21 cellular contexts compared by ENCODE assay signal in genomic region chr4:171588146-171588545, GRCh38.
DNase-seq lines count a peak whose midpoint lies in the region; ATAC-seq, FAIRE-seq and TF ChIP-seq lines count a peak whose summit lies in the region.
"Had no signal": no experiment of that assay in that cellular context is flagged by ENCODE, and none has a peak within 500 bp of the region (broad histone marks: within the 10 kb centered on the region; RNA-seq: fewer than 3 reads in every experiment).

No MANE protein-coding gene starts in this region.

- H3K36me3 ChIP-seq in H1 (ENCODE audit: control insufficient read depth in 2 of 4, insufficient read depth in 4 of 4, low read length in 3 of 4): no peaks in the 10 kb centered on the region
- H3K36me3 ChIP-seq: MG63 had no signal

- CTCF ChIA-PET in H1 (lab: Charles Lee; ENCODE audit: partially characterized antibody): no interaction called here

- FAIRE-seq in H1 (lab: Jason Lieb, UNC): no peak
- FAIRE-seq: A549, GM12892, GM18507 had no signal

- H4K5ac ChIP-seq in H1 (ENCODE audit: insufficient read length, low read depth, low read length): no peak overlapping the region

- no peaks in the 10 kb centered on the region for H3K79me1 ChIP-seq in H1 (ENCODE audit: low read depth, low read length)

- no peak overlapping the region for H4K8ac ChIP-seq in H1 (ENCODE audit: extremely low read depth, insufficient read depth, low read length)

- TF ChIP-seq EP300 in H1 (IDR thresholded peaks at IDR 0.05; ENCODE audit: borderline replicate concordance in 1 of 2, low read depth in 2 of 2, low read length in 2 of 2): no peak

- H3K79me2 ChIP-seq in H1 (ENCODE audit: control insufficient read depth in 1 of 2, insufficient read depth in 2 of 2, low read length in 2 of 2): no peaks in the 10 kb centered on the region

- intact Hi-C loops in dorsolateral prefrontal cortex (cut with DNase I): no loop called here

- no peak for TF ChIP-seq RAD21 in H1 (IDR thresholded peaks at IDR 0.05 in 1 of 2, conservative IDR thresholded peaks at IDR 0.05 in 1 of 2; ENCODE audit: low read depth in 2 of 2, low read length in 2 of 2)

- no peak overlapping the region for H2BK5ac ChIP-seq in H1 (ENCODE audit: low read depth, low read length)

- H3K27me3 ChIP-seq in H1 (replicated peaks in 1 of 4; ENCODE audit: control insufficient read depth in 3 of 4, extremely low read depth in 1 of 4, insufficient read depth in 3 of 4, low read length in 3 of 4) (no peaks in the 10 kb centered on the region), dorsolateral prefrontal cortex (no peaks in the 10 kb centered on the region)
- H3K27me3 ChIP-seq: MG63 had no signal

- no peak overlapping the region for H3K56ac ChIP-seq in H1 (replicated peaks; ENCODE audit: insufficient read length, low read depth, low read length)

- H2BK12ac ChIP-seq in H1 (ENCODE audit: low read depth, low read length): no peak overlapping the region

- no peaks in the 10 kb centered on the region; a peak in 3 of 7 replicates for H3K4me1 ChIP-seq in H1 (replicated peaks in 1 of 4; ENCODE audit: control insufficient read depth in 3 of 4, insufficient read depth in 4 of 4, low read length in 3 of 4)
- H3K4me1 ChIP-seq: A549 had no signal

- no peak overlapping the region for H3K4ac ChIP-seq in H1 (replicated peaks; ENCODE audit: insufficient read length, low read depth, low read length)

- H2AK5ac ChIP-seq in H1 (ENCODE audit: low read depth, low read length): no peak overlapping the region

- POLR2A ChIA-PET in H1 (lab: Charles Lee; ENCODE audit: partially characterized antibody): no interaction called here

- no peak for TF ChIP-seq POLR2A in H1 (IDR thresholded peaks at IDR 0.05; ENCODE audit: control extremely low read depth in 1 of 2, low read depth in 2 of 2, low read length in 2 of 2)

- TF ChIP-seq CTCF in H1 (IDR thresholded peaks at IDR 0.05; ENCODE audit: control extremely low read depth in 1 of 3, insufficient read depth in 1 of 3, low read depth in 1 of 3, low read length in 3 of 3) (no peak), dorsolateral prefrontal cortex (IDR thresholded peaks at IDR 0.05 in 54 of 56, conservative IDR thresholded peaks at IDR 0.05 in 2 of 56; ENCODE audit: low read depth in 1 of 56, partially characterized antibody in 56 of 56) (no peak)

- H3K27ac ChIP-seq in H1 (ENCODE audit: low read depth, low read length): no peak overlapping the region
- H3K27ac ChIP-seq in dorsolateral prefrontal cortex: no peak overlapping the region
- H3K27ac ChIP-seq: A549, PC-9, RWPE1 had no signal

- H4K20me1 ChIP-seq in H1 (replicated peaks in 1 of 2; ENCODE audit: control insufficient read depth in 1 of 2, insufficient read depth in 2 of 2, low read length in 2 of 2): no peaks in the 10 kb centered on the region

- H2AFZ ChIP-seq in H1 (ENCODE audit: low read length): peak overlapping the region; percentile 30; the same call in 1 of the 2 replicates
- H2AFZ ChIP-seq: PC-9 had no signal

- ATAC-seq in HG03520 (IDR thresholded peaks at IDR 0.05; ENCODE audit: unreplicated experiment): no peak
- ATAC-seq: A549 had no signal

- no peak overlapping the region for H3K23ac ChIP-seq in H1 (ENCODE audit: insufficient read length)

- DNase-seq in COLO829 (ENCODE audit: low spot score) (peak; percentile 23), NCI-H1105 (lab: John Stamatoyannopoulos, UW) (peak; percentile 48), NCI-H748 treated with DMSO at 0.1 percent for 48 hours (lab: John Stamatoyannopoulos, UW) (peak; percentile 53), H1 (ENCODE audit: low read depth in 1 of 2, low spot score in 2 of 2) (no peak), NCI-H345 (lab: John Stamatoyannopoulos, UW) (no peak), dorsolateral prefrontal cortex (no peak), COLO668 (lab: John Stamatoyannopoulos, UW; ENCODE audit: unreplicated experiment) (no peak)
- DNase-seq: CD4-positive, alpha-beta memory T cell; H9; Karpas-422; MG63; NCI-H1092; NCI-H187 treated with DMSO at 0.1 percent for 48 hours; NCI-H510A; PC-9; SIG-M5 had no signal

- no peak overlapping the region for H2BK20ac ChIP-seq in H1 (ENCODE audit: low read length)

- H3K9me3 ChIP-seq in H1 (ENCODE audit: insufficient read depth in 2 of 2, low read depth in 1 of 2, low read length in 1 of 2): no peaks in the 10 kb centered on the region
- H3K9me3 ChIP-seq: A549, MG63 had no signal

- no peak overlapping the region for H4K91ac ChIP-seq in H1 (replicated peaks; ENCODE audit: insufficient read length, low read length)

- H3K18ac ChIP-seq in H1 (ENCODE audit: extremely low read depth, low read length): no peak overlapping the region

- H3K23me2 ChIP-seq in H1 (ENCODE audit: low read depth, low read length): no peaks in the 10 kb centered on the region

- H3K14ac ChIP-seq in H1 (ENCODE audit: insufficient read length): no peak overlapping the region

- no peak overlapping the region for H2BK15ac ChIP-seq in H1 (ENCODE audit: low read length)

- WGBS in H1 (ENCODE audit: extremely low coverage in 1 of 2, insufficient coverage in 1 of 2, insufficient read length in 1 of 2, insufficient replicate concordance in 2 of 2, low coverage in 1 of 2, low lambda C conversion rate in 2 of 2, missing lambda C conversion rate in 1 of 2), 2 experiments: 92% methylated on average over 2 of the region's 2 CpGs; no CpG with 5 or more reads in 1 of the 2 experiments

- H3K4me3 ChIP-seq in H1 (ENCODE audit: extremely low read depth in 1 of 4, insufficient read depth in 2 of 4, low read depth in 3 of 4, low read length in 4 of 4) (no peak overlapping the region), dorsolateral prefrontal cortex (no peak overlapping the region)
- H3K4me3 ChIP-seq: A549, MG63, PC-9 had no signal

- no peak overlapping the region for H3K9ac ChIP-seq in H1 (replicated peaks in 1 of 4; ENCODE audit: extremely low read depth in 1 of 4, low read depth in 3 of 4, low read length in 3 of 4)

- H2BK120ac ChIP-seq in H1 (replicated peaks; ENCODE audit: low read depth, low read length): no peak overlapping the region

- H3K4me2 ChIP-seq in H1 (ENCODE audit: insufficient read depth in 1 of 2, low read depth in 2 of 2, low read length in 2 of 2): no peak overlapping the region
- H3K4me2 ChIP-seq: A549, PC-9 had no signal

TF ChIP-seq in H1, 55 proteins besides CTCF, POLR2A, EP300 and RAD21:
- TF ChIP-seq RFX5 (IDR thresholded peaks at IDR 0.05; ENCODE audit: borderline replicate concordance, low read depth, low read length) (no peak), ASH2L (IDR thresholded peaks at IDR 0.05; ENCODE audit: low read length) (no peak), ZNF274 (IDR thresholded peaks at IDR 0.05; ENCODE audit: borderline replicate concordance, extremely low read depth, low read length) (no peak), SP2 (IDR thresholded peaks at IDR 0.05; ENCODE audit: low read length) (no peak), JUN (IDR thresholded peaks at IDR 0.05; ENCODE audit: low read depth, low read length) (no peak), TBP (IDR thresholded peaks at IDR 0.05; ENCODE audit: low read depth, low read length) (no peak), YY1 (IDR thresholded peaks at IDR 0.05; ENCODE audit: low read depth, low read length) (no peak), CREB1 (IDR thresholded peaks at IDR 0.05) (no peak), RNF2 (IDR thresholded peaks at IDR 0.05; ENCODE audit: borderline replicate concordance, low read depth, low read length, missing control alignments, poor library complexity, severe bottlenecking) (no peak), KDM5A (IDR thresholded peaks at IDR 0.05; ENCODE audit: low read length) (no peak), CBX5 (IDR thresholded peaks at IDR 0.05; ENCODE audit: low read depth, low read length) (no peak)
TF ChIP-seq in H1: peak in this region for 0.

Comparison
In these comparisons a context has a peak if more than half of its experiments do, and no peak if none do; other contexts are left out.
1. DNase-seq: peak in COLO829 (single experiment), NCI-H1105 (single experiment) and NCI-H748 treated with DMSO at 0.1 percent for 48 hours (single experiment); none in H1 (0 of 2), NCI-H345 (single experiment), dorsolateral prefrontal cortex (0 of 10) and COLO668 (single experiment).